Comparison of ENCODE assay signal across 23 cellular contexts in the genomic region with DNA sequence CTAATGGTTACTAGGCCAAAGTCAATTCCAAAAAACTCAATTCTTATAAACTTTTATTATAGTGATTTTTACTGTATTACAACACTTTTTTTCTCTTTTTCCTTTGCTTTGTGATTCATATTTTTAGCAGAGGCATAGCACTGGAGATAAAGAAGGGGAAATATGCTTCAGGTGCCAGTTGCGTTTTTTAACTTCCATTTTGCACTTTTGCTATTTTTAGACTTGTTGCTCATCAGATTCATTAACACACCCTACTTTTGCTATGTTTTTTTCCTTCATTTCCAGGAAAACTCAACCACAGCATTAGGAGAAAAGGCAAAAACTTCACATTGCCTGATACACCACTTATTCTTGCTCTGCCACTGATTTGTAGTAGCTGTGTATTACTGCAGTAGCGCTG.
"Had no signal": no experiment of that assay in that cellular context is flagged by ENCODE, and none has a peak within 500 bp of the region (broad histone marks: within the 10 kb centered on the region; RNA-seq: fewer than 3 reads in every experiment).

No MANE protein-coding gene starts in this region.

- H3K27me3 ChIP-seq: esophagus muscularis mucosa, foreskin keratinocyte, pancreas, right lobe of liver, tibial nerve, upper lobe of right lung, uterus had no signal

- H3K36me3 ChIP-seq: pancreas, right lobe of liver, thoracic aorta, tibial nerve, upper lobe of right lung, uterus had no signal

- H3K9me3 ChIP-seq: esophagus muscularis mucosa, pancreas, right lobe of liver, thoracic aorta, tibial nerve, upper lobe of right lung, uterus had no signal

- H3K4me3 ChIP-seq: coronary artery, esophagus muscularis mucosa, lung, pancreas, right lobe of liver, thoracic aorta, tibial nerve, upper lobe of right lung, uterus had no signal

- ATAC-seq: foreskin keratinocyte; natural killer cell; right lobe of liver; stimulated activated naive B cell treated with anti-CD40 and anti-IgM and Interleukin-4, amounts not matched to agents 10 μg/mL and 1 μg/mL and 100 μg/mL, for 72 hours; upper lobe of right lung had no signal

- H3K27ac ChIP-seq: coronary artery, foreskin keratinocyte, right lobe of liver, upper lobe of right lung, uterus had no signal

- H3K4me1 ChIP-seq: right lobe of liver, upper lobe of right lung, uterus had no signal

- DNase-seq: dermis blood vessel endothelial cell; effector memory CD4-positive, alpha-beta T cell; foreskin keratinocyte; glutamatergic neuron; hypothalamus; immature natural killer cell; islet precursor cell; kidney glomerular epithelial cell; natural killer cell; occipital lobe; pancreas; right lobe of liver; small intestine; stimulated activated CD4-positive, alpha-beta T cell treated with anti-CD3 and anti-CD28 coated beads, Interleukin-15, amount 100 ng/mL, for 24 hours; stimulated activated CD4-positive, alpha-beta T cell treated with anti-CD3 and anti-CD28 coated beads, Interleukin-2, amount 100 ng/mL, for 48 hours; stimulated activated naive B cell treated with anti-CD40 and anti-IgM and Interleukin-4, amounts not matched to agents 10 μg/mL and 1 μg/mL and 100 μg/mL, for 72 hours; upper lobe of right lung; uterus had no signal
